In the genomic region with DNA sequence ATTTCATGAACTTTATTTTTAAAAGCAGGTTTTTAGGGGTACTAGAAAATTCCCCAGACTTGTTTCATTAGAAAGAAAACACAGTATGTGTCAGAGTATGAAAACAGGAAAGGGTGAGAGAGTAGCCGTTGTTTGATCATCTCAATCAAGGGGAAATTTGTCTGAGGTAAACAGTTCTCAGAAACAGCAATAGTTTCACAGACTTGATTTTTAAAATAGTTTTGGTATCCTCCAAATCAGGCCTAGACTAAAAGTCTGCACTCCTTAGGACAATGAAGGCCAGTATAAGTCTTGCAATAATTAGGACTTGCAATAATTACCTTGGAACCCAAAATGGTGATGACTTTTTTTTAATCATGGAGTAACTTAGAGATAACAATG, we compare ENCODE assay signal across 1 cellular context.
A peak's percentile ranks its signal among the peaks of the same experiment; 100 is the strongest.
TF ChIP-seq lines count a peak whose summit lies in the region.

No MANE protein-coding gene starts in this region.

TF ChIP-seq in K562, 482 proteins besides CTCF, POLR2A, EP300 and RAD21 (continued from another document):
- TF ChIP-seq, protein P1, sequence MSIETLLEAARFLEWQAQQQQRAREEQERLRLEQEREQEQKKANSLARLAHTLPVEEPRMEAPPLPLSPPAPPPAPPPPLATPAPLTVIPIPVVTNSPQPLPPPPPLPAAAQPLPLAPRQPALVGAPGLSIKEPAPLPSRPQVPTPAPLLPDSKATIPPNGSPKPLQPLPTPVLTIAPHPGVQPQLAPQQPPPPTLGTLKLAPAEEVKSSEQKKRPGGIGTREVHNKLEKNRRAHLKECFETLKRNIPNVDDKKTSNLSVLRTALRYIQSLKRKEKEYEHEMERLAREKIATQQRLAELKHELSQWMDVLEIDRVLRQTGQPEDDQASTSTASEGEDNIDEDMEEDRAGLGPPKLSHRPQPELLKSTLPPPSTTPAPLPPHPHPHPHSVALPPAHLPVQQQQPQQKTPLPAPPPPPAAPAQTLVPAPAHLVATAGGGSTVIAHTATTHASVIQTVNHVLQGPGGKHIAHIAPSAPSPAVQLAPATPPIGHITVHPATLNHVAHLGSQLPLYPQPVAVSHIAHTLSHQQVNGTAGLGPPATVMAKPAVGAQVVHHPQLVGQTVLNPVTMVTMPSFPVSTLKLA (conservative IDR thresholded peaks at IDR 0.05) = peak; percentile 28 to 38; a peak in 1 of 4 replicates
- TF ChIP-seq POLR2B (IDR thresholded peaks at IDR 0.05; ENCODE audit: low read depth, partially characterized antibody) (no peak), NFATC3 (IDR thresholded peaks at IDR 0.05) (no peak), GTF2F1 (IDR thresholded peaks at IDR 0.05; ENCODE audit: low read depth, low read length) (no peak), PRDM10 (IDR thresholded peaks at IDR 0.05; ENCODE audit: partially characterized antibody) (peak; percentile 33), YY1 (IDR thresholded peaks at IDR 0.05; ENCODE audit: borderline replicate concordance in 1 of 3, control insufficient read depth in 1 of 3, extremely low read depth in 1 of 3, insufficient read depth in 3 of 3, insufficient read length in 1 of 3, insufficient replicate concordance in 2 of 3, low read depth in 1 of 3, low read length in 2 of 3) (no peak), ZNF589 (CRISPR knock-in tag; IDR thresholded peaks at IDR 0.05; ENCODE audit: low read depth) (peak; percentile 54; the same call in 1 of the 2 replicates), EP400 (IDR thresholded peaks at IDR 0.05) (peak; percentile 9; the same call in 1 of the 2 replicates), TSC22D4 (tag; IDR thresholded peaks at IDR 0.05) (no peak)
